In the genomic region with DNA sequence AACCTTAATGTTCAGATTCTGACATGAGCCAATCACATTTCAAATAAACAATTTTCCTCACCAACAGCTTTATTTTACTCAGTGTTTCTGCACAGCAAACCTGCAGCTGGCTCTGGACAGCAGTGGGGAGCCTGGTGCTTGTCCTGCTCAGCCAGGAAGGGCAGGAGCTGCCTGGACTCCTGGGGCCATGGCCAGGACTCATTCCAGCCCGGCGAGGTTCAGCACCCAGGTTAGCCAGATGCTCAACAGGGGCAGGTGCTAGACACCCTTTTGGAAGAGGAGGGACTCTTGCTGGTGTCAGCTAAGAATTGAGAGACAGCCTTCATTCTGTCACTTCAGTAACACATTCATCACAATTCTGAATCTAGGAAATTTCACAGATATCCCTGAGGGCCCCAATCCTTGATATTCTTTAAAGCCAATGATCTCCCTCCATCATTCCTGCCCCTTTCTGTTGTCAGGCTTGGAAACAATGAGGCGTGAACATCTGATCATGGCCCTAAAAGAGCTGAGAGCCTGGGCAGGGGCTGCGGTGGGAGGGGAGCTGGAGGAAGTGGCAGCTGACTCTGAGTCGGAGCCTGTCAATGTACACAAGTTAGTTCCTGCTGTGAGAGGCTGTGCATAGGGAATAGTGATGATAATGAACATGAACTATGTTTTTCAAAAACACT, we compare ENCODE assay signal across 1 cellular context.
TF ChIP-seq lines count a peak whose summit lies in the region.

No MANE protein-coding gene starts in this region.

TF ChIP-seq in IMR-90, 13 proteins besides CTCF, POLR2A, EP300 and RAD21 (continued from another document):
- TF ChIP-seq, protein P1, sequence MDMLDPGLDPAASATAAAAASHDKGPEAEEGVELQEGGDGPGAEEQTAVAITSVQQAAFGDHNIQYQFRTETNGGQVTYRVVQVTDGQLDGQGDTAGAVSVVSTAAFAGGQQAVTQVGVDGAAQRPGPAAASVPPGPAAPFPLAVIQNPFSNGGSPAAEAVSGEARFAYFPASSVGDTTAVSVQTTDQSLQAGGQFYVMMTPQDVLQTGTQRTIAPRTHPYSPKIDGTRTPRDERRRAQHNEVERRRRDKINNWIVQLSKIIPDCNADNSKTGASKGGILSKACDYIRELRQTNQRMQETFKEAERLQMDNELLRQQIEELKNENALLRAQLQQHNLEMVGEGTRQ (IDR thresholded peaks at IDR 0.05; ENCODE audit: low read depth, low read length): no peak
- TF ChIP-seq RFX5 (IDR thresholded peaks at IDR 0.05; ENCODE audit: low read depth, low read length) (no peak), NFE2L2 (IDR thresholded peaks at IDR 0.05; ENCODE audit: low read depth, low read length) (no peak), BHLHE40 (IDR thresholded peaks at IDR 0.05; ENCODE audit: low read depth, low read length) (no peak), MAZ (IDR thresholded peaks at IDR 0.05; ENCODE audit: borderline replicate concordance, low read depth, low read length) (no peak), CEBPB (IDR thresholded peaks at IDR 0.05; ENCODE audit: low read depth, low read length) (no peak), MAFK (IDR thresholded peaks at IDR 0.05; ENCODE audit: low read depth, low read length) (no peak)
- TF ChIP-seq, protein P2, sequence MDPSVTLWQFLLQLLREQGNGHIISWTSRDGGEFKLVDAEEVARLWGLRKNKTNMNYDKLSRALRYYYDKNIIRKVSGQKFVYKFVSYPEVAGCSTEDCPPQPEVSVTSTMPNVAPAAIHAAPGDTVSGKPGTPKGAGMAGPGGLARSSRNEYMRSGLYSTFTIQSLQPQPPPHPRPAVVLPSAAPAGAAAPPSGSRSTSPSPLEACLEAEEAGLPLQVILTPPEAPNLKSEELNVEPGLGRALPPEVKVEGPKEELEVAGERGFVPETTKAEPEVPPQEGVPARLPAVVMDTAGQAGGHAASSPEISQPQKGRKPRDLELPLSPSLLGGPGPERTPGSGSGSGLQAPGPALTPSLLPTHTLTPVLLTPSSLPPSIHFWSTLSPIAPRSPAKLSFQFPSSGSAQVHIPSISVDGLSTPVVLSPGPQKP (IDR thresholded peaks at IDR 0.05; ENCODE audit: borderline replicate concordance, low read depth, low read length): no peak
